In genomic region chr11:88535916-88536547, GRCh38 we compare ENCODE assay signal across 8 cellular contexts.
A peak's percentile ranks its signal among the peaks of the same experiment; 100 is the strongest.
DNase-seq lines count a peak whose midpoint lies in the region; TF ChIP-seq lines count a peak whose summit lies in the region.

No MANE protein-coding gene starts in this region.

- no peaks in the 10 kb centered on the region for H3K27me3 ChIP-seq in GM06990 (replicated peaks; ENCODE audit: control insufficient read depth, insufficient read depth, low read length)
- no peaks in the 10 kb centered on the region for H3K27me3 ChIP-seq in neuronal stem cell (ENCODE audit: control insufficient read depth in 3 of 3, insufficient read depth in 3 of 3, low read depth in 1 of 3, low read length in 3 of 3)

- no peak overlapping the region for H4K8ac ChIP-seq in neuronal stem cell (ENCODE audit: low read depth, low read length)

- H4K91ac ChIP-seq in neuronal stem cell (ENCODE audit: low read depth, low read length, poor library complexity): no peak overlapping the region

- H3K4me1 ChIP-seq in HEK293 (ENCODE audit: control insufficient read depth, insufficient read depth, low read length) (no peaks in the 10 kb centered on the region), neuronal stem cell (ENCODE audit: control insufficient read depth in 2 of 2, insufficient read depth in 1 of 2, low read depth in 1 of 2, low read length in 2 of 2) (no peaks in the 10 kb centered on the region)

- no peak overlapping the region for H3K4me2 ChIP-seq in neuronal stem cell (ENCODE audit: insufficient read depth, low read length, poor library complexity, severe bottlenecking)

- POLR2A ChIA-PET in HEK293 (lab: Yijun Ruan, JAX): no interaction called here

- no peak overlapping the region for H3K4me3 ChIP-seq in GM06990 (replicated peaks; ENCODE audit: low read depth, low read length)
- H3K4me3 ChIP-seq in HEK293 (ENCODE audit: low read depth, low read length): no peak overlapping the region
- H3K4me3 ChIP-seq in neuronal stem cell (ENCODE audit: low read length in 2 of 2): no peak overlapping the region

- no peak overlapping the region for H2BK15ac ChIP-seq in neuronal stem cell (ENCODE audit: low read length)

- H3K18ac ChIP-seq in neuronal stem cell (ENCODE audit: low read length): no peak overlapping the region

- H3K14ac ChIP-seq in neuronal stem cell (ENCODE audit: low read length): no peak overlapping the region

- no peaks in the 10 kb centered on the region for H3K36me3 ChIP-seq in GM06990 (ENCODE audit: control insufficient read depth, insufficient read depth, low read length)
- no peaks in the 10 kb centered on the region for H3K36me3 ChIP-seq in HEK293 (ENCODE audit: control insufficient read depth in 2 of 2, insufficient read depth in 1 of 2, low read length in 2 of 2)
- H3K36me3 ChIP-seq in neuronal stem cell (replicated peaks in 1 of 2; ENCODE audit: control insufficient read depth in 2 of 2, insufficient read depth in 2 of 2, low read length in 2 of 2): no peaks in the 10 kb centered on the region

- H2AFZ ChIP-seq in neuronal stem cell (ENCODE audit: low read length): no peak overlapping the region

- CTCF ChIA-PET in HEK293 (lab: Yijun Ruan, JAX): interaction anchor here (0.5 to 2.3 kb wide), 5 partner anchors 8 to 766 kb away, joined by 3 to 8 read pairs (median 4); no protein-coding TSS in a partner anchor

- H2AK5ac ChIP-seq in neuronal stem cell (ENCODE audit: low read depth, low read length): no peak overlapping the region

- no peak overlapping the region for H2BK12ac ChIP-seq in neuronal stem cell (ENCODE audit: low read length)

- no peak overlapping the region for H2BK5ac ChIP-seq in neuronal stem cell (ENCODE audit: low read length)

- DNase-seq in GM06990 (ENCODE audit: extremely low read depth, insufficient read length): peak; percentile 15
- peak; percentile 81 for DNase-seq in OCI-M1 (lab: John Stamatoyannopoulos, UW)
- peak; percentile 90 for DNase-seq in glomerular endothelial cell (ENCODE audit: extremely low read depth, low read depth, low spot score)
- DNase-seq in DMS79 treated with DMSO at 0.1 percent for 48 hours (lab: John Stamatoyannopoulos, UW): no peak
- DNase-seq in neuronal stem cell (ENCODE audit: low spot score): no peak
- no peak for DNase-seq in SKM-1 (lab: John Stamatoyannopoulos, UW; ENCODE audit: unreplicated experiment)
- no peak for DNase-seq in activated gamma-delta T cell (lab: John Stamatoyannopoulos, UW)

- H3K9me3 ChIP-seq in HEK293 (ENCODE audit: control insufficient read depth, insufficient read depth, low read depth, low read length): no peaks in the 10 kb centered on the region
- no peaks in the 10 kb centered on the region for H3K9me3 ChIP-seq in neuronal stem cell (replicated peaks in 1 of 2; ENCODE audit: control insufficient read depth in 2 of 2, insufficient read depth in 1 of 2, low read depth in 1 of 2, low read length in 2 of 2)

- no peak for TF ChIP-seq CTCF in GM06990 (IDR thresholded peaks at IDR 0.05; ENCODE audit: insufficient read depth, low read length, poor library complexity, severe bottlenecking)
- TF ChIP-seq CTCF in HEK293 (tag by site-specific recombination; IDR thresholded peaks at IDR 0.05): no peak

- H2BK120ac ChIP-seq in neuronal stem cell (ENCODE audit: low read depth, low read length): no peak overlapping the region

- H3K9ac ChIP-seq in neuronal stem cell (ENCODE audit: low read depth, low read length, poor library complexity): no peak overlapping the region

- no peak overlapping the region for H3K23ac ChIP-seq in neuronal stem cell (ENCODE audit: low read depth, low read length, poor library complexity)

- WGBS in neuronal stem cell (ENCODE audit: extremely low coverage in 2 of 2, insufficient read length in 2 of 2, insufficient replicate concordance in 1 of 2), 2 donors: 100% methylated on average over 1 of the region's 2 CpGs; no CpG with 5 or more reads in 1 of the 2 donors

- H3K4ac ChIP-seq in neuronal stem cell (ENCODE audit: low read length): no peak overlapping the region

- no peak overlapping the region for H3K27ac ChIP-seq in HEK293 (ENCODE audit: extremely low read depth, low read depth, low read length)
- H3K27ac ChIP-seq in neuronal stem cell (replicated peaks; ENCODE audit: low read length): no peak overlapping the region

- H3K79me1 ChIP-seq in neuronal stem cell (ENCODE audit: low read depth, low read length): no peaks in the 10 kb centered on the region

TF ChIP-seq in HEK293, 187 proteins besides CTCF, POLR2A, EP300 and RAD21:
- TF ChIP-seq PRDM1 (tag by site-specific recombination; IDR thresholded peaks at IDR 0.05) (no peak), ZNF629 (tag by site-specific recombination; IDR thresholded peaks at IDR 0.05) (0 out of 2 replicates have a peak, but pooled peaks have one; percentile 35), PRDM10 (tag by site-specific recombination; IDR thresholded peaks at IDR 0.05) (no peak), ZSCAN4 (tag by site-specific recombination; IDR thresholded peaks at IDR 0.05) (no peak), ZNF211 (tag by site-specific recombination; IDR thresholded peaks at IDR 0.05; ENCODE audit: low read depth) (no peak), BCL6B (tag by site-specific recombination; IDR thresholded peaks at IDR 0.05) (no peak), ZNF19 (tag by site-specific recombination; IDR thresholded peaks at IDR 0.05; ENCODE audit: low read depth) (no peak), ZBTB8A (tag by site-specific recombination; IDR thresholded peaks at IDR 0.05) (no peak), ZNF843 (tag by site-specific recombination; IDR thresholded peaks at IDR 0.05) (no peak)

Comparison
In these comparisons a context has a peak if more than half of its experiments do, and no peak if none do; other contexts are left out.
1. DNase-seq: peak in GM06990 (single experiment), OCI-M1 (single experiment) and glomerular endothelial cell (single experiment); none in DMS79 treated with DMSO at 0.1 percent for 48 hours (single experiment), neuronal stem cell (single experiment), SKM-1 (single experiment) and activated gamma-delta T cell (single experiment).